1 cellular context compared by ENCODE assay signal in genomic region chr16:48155926-48156789, GRCh38.
TF ChIP-seq lines count a peak whose summit lies in the region.

Gene ABCC12 (minus strand): TSS chr16:48155993. CDS start chr16:48146424, 9,569 bp downstream.

TF ChIP-seq in IMR-90, 13 proteins besides CTCF, POLR2A, EP300 and RAD21 (continued from another document):
- TF ChIP-seq USF2 (IDR thresholded peaks at IDR 0.05; ENCODE audit: low read depth, low read length) (no peak), CHD1 (IDR thresholded peaks at IDR 0.05; ENCODE audit: low read depth, low read length) (no peak), RFX5 (IDR thresholded peaks at IDR 0.05; ENCODE audit: low read depth, low read length) (no peak), MAFK (IDR thresholded peaks at IDR 0.05; ENCODE audit: low read depth, low read length) (no peak), SMC3 (IDR thresholded peaks at IDR 0.05; ENCODE audit: low read depth, low read length) (no peak)
